In the genomic region with DNA sequence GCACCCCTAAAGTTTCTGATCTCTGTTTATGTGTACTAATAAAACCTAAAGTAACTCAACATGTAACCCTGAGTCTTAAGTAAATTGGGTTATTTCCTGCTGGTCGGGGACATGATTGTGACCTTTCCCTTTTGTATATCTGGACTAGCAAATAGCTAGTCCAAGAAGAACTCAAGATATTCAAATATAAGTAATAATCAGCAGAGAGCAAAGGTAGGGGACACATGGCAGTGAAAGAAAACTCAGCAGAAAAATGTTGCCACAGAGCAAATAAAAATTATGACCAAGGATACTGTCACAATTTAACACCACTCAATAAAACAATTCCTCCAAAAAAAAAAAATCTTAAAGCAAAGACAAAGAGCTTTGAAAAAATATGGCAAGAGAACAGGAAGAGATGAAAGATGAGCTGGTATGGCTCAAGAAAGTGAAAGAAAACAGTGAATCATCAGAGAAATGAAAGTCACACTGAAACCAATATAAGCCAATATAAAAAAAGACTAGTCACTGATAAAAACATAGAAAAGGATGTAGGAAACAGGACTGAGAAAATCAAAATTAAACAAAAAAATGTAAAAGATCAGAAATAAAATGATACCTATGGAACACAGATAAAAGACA, we compare ENCODE assay signal across 9 cellular contexts. TPM values are rescaled to one million over a fixed set of nuclear protein-coding genes. Genes with fewer than 3 reads are reported as not detected.
A peak's percentile ranks its signal among the peaks of the same experiment; 100 is the strongest.
DNase-seq lines count a peak whose midpoint lies in the region; ATAC-seq, FAIRE-seq and TF ChIP-seq lines count a peak whose summit lies in the region.
"Had no signal": no experiment of that assay in that cellular context is flagged by ENCODE, and none has a peak within 500 bp of the region (broad histone marks: within the 10 kb centered on the region; RNA-seq: fewer than 3 reads in every experiment).

No MANE protein-coding gene starts in this region.

- intact Hi-C loops in activated CD4-positive, alpha-beta T cell treated with anti-CD3 and anti-CD28 coated beads for 36 hours (cut with DNase I, micrococcal nuclease), result loop anchor here (1.0 to 5.0 kb wide), 2 partner anchors 51 to 52 kb away; a partner anchor contains a TSS
- intact Hi-C loops in natural killer cell (cut with micrococcal nuclease), result no loop called here

- H3K4me3 Mint-ChIP-seq in activated CD4-positive, alpha-beta T cell treated with anti-CD3 and anti-CD28 coated beads for 36 hours, result no peak overlapping the region
- H3K4me3 Mint-ChIP-seq in T-cell (no peak overlapping the region), natural killer cell (peak overlapping the region; percentile 40)

- no peaks in the 10 kb centered on the region for H3K27me3 ChIP-seq in Karpas-422 (ENCODE audit: low read length)
- H3K27me3 ChIP-seq: BLaER1 had no signal

- no peak for FAIRE-seq in urothelium cell line (lab: Jason Lieb, UNC)

- H3K4me1 Mint-ChIP-seq in activated CD4-positive, alpha-beta T cell treated with anti-CD3 and anti-CD28 coated beads for 36 hours, result peaks cover 20% of the 10 kb centered on the region
- H3K4me1 Mint-ChIP-seq in T-cell (peaks cover 19 to 24% (median 21%) of the 10 kb centered on the region in 3 donors), natural killer cell (peaks cover 19 to 24% of the 10 kb centered on the region in 2 donors)

- no peak overlapping the region for H3K4me3 ChIP-seq in Karpas-422 (ENCODE audit: low read length)
- H3K4me3 ChIP-seq: BLaER1 had no signal

- H3K27ac Mint-ChIP-seq in activated CD4-positive, alpha-beta T cell treated with anti-CD3 and anti-CD28 coated beads for 36 hours, result peak overlapping the region; percentile 64
- H3K27ac Mint-ChIP-seq in T-cell (peak overlapping the region; percentile 75 to 83), natural killer cell (peak overlapping the region; percentile 77 to 78)

- no peak for DNase-seq in activated CD4-positive, alpha-beta T cell treated with anti-CD3 and anti-CD28 coated beads for 36 hours
- DNase-seq in activated CD4-positive, alpha-beta T cell treated with anti-CD3 and anti-CD28 coated beads for 48 hours, result no peak
- DNase-seq in T-cell (no peak), natural killer cell (no peak), urothelium cell line (ENCODE audit: low spot score) (no peak), Karpas-422 (no peak), OCI-M2 (lab: John Stamatoyannopoulos, UW; ENCODE audit: unreplicated experiment) (no peak)

- no peaks in the 10 kb centered on the region for H3K9me3 Mint-ChIP-seq in activated CD4-positive, alpha-beta T cell treated with anti-CD3 and anti-CD28 coated beads for 36 hours (ENCODE audit: low read depth)
- H3K9me3 Mint-ChIP-seq in T-cell (no peaks in the 10 kb centered on the region), natural killer cell (no peaks in the 10 kb centered on the region)

- no peaks in the 10 kb centered on the region for H3K9me3 ChIP-seq in Karpas-422 (ENCODE audit: low read length)
- H3K9me3 ChIP-seq: BLaER1 had no signal

- no peak overlapping the region for H3K27ac ChIP-seq in Karpas-422 (ENCODE audit: low read length)
- H3K27ac ChIP-seq: BLaER1 had no signal

- H4K20me1 ChIP-seq in Karpas-422 (ENCODE audit: insufficient read depth, low read depth, low read length), result no peaks in the 10 kb centered on the region

- no peak overlapping the region for H3K9ac ChIP-seq in Karpas-422 (ENCODE audit: low read length)
- H3K9ac ChIP-seq: BLaER1 had no signal

- CTCF ChIA-PET in activated CD4-positive, alpha-beta T cell treated with anti-CD3 and anti-CD28 coated beads for 36 hours (lab: Charles Lee), result interaction anchor here (1.1 to 1.5 kb wide), 2 partner anchors 12 to 51 kb away, joined by 3 to 4 read pairs; no protein-coding TSS in a partner anchor
- CTCF ChIA-PET in T-cell (lab: Charles Lee), result interaction anchor here (0.6 to 1.5 kb wide), 6 partner anchors 33 to 772 kb away, joined by 3 to 7 read pairs (median 3); a partner anchor contains a TSS

- no peaks in the 10 kb centered on the region for H3K27me3 Mint-ChIP-seq in activated CD4-positive, alpha-beta T cell treated with anti-CD3 and anti-CD28 coated beads for 36 hours
- H3K27me3 Mint-ChIP-seq in T-cell (no peaks in the 10 kb centered on the region), natural killer cell (ENCODE audit: low read depth in 2 of 2) (no peaks in the 10 kb centered on the region)

- TF ChIP-seq CTCF in natural killer cell (IDR thresholded peaks at IDR 0.05), result no peak

- no peak overlapping the region for H3K4me2 ChIP-seq in Karpas-422 (ENCODE audit: low read depth, low read length, poor library complexity, severe bottlenecking)
- H3K4me2 ChIP-seq: BLaER1 had no signal

- H3K4me1 ChIP-seq in Karpas-422 (ENCODE audit: low read length), result peaks cover 3% of the 10 kb centered on the region; the same call in 1 of the 2 replicates
- H3K4me1 ChIP-seq: BLaER1 had no signal

- no peaks in the 10 kb centered on the region for H3K9me2 ChIP-seq in Karpas-422 (replicated peaks; ENCODE audit: insufficient read depth, low read length)

- peaks cover 69% of the 10 kb centered on the region; the same call in 1 of the 2 replicates for H3K36me3 ChIP-seq in Karpas-422 (ENCODE audit: insufficient read depth, low read length)

- POLR2A ChIA-PET in activated CD4-positive, alpha-beta T cell treated with anti-CD3 and anti-CD28 coated beads for 36 hours (lab: Charles Lee), result interaction anchor here (0.6 to 0.7 kb wide), 3 partner anchors 42 to 1677 kb away, joined by 3 read pairs; no protein-coding TSS in a partner anchor
- POLR2A ChIA-PET in T-cell (lab: Charles Lee), result interaction anchor here in 1 of 2 donors (0.7 kb wide), 1 partner anchor 162 kb away, joined by 3 read pairs; no protein-coding TSS in a partner anchor

- peak; percentile 92 for ATAC-seq in activated CD4-positive, alpha-beta T cell treated with anti-CD3 and anti-CD28 coated beads for 36 hours
- ATAC-seq in HG02763 (IDR thresholded peaks at IDR 0.05; ENCODE audit: unreplicated experiment) (peak; percentile 79), T-cell (replicated peaks in 1 of 4) (no peak), natural killer cell (peak; percentile 49 to 76 (median 53))

- H3K36me3 Mint-ChIP-seq in activated CD4-positive, alpha-beta T cell treated with anti-CD3 and anti-CD28 coated beads for 36 hours (ENCODE audit: low read depth), result peaks cover 23% of the 10 kb centered on the region
- H3K36me3 Mint-ChIP-seq in T-cell, result peaks cover 49% of the 10 kb centered on the region
- peaks cover 15% of the 10 kb centered on the region for H3K36me3 Mint-ChIP-seq in natural killer cell

- H2AFZ ChIP-seq in Karpas-422 (ENCODE audit: low read length), result no peak overlapping the region

- peaks cover 20% of the 10 kb centered on the region for H3K79me2 ChIP-seq in Karpas-422 (ENCODE audit: low read length)

RNA-seq across cellular contexts. Expression of a gene that starts 43.5 kb away (rescaled TPM):
- total RNA-seq in activated CD4-positive, alpha-beta T cell treated with anti-CD3 and anti-CD28 coated beads for 36 hours, result 10 to 100 TPM; 19.0 to 20.5 TPM
- total RNA-seq in T-cell (10 to 100 TPM; 12.5 to 25.4 (median 19.1) TPM), natural killer cell (10 to 100 TPM; 15.0 to 19.0 (median 18.3) TPM)
- total RNA-seq in Karpas-422 (2014; rRNA removed; shearing (Covaris generic); ENCODE audit: low replicate concordance), result 53.8 and 84.9 TPM in 2 replicates

RNA-seq across cellular contexts. Expression of a gene that starts 51.5 kb away (rescaled TPM):
- total RNA-seq in activated CD4-positive, alpha-beta T cell treated with anti-CD3 and anti-CD28 coated beads for 36 hours, result 10 to 100 TPM; 13.3 to 14.0 TPM
- total RNA-seq in T-cell, result 10 to 100 TPM; 16.3 to 30.4 (median 25.7) TPM
- total RNA-seq in natural killer cell, result 10 to 100 TPM; 46.6 to 56.5 (median 49.6) TPM
- 8.4 and 18.9 TPM in 2 replicates for total RNA-seq in Karpas-422 (2014; rRNA removed; shearing (Covaris generic); ENCODE audit: low replicate concordance)

Comparison
In these comparisons a context has a peak if more than half of its experiments do, and no peak if none do; other contexts are left out.
1. ATAC-seq: peak in activated CD4-positive, alpha-beta T cell treated with anti-CD3 and anti-CD28 coated beads for 36 hours (single experiment), HG02763 (single experiment) and natural killer cell (3 of 3); none in T-cell (0 of 4).
2. Peak in every context shown above with its lines, with median percentiles within 50 percentile points of each other: H3K27ac Mint-ChIP-seq.